In genomic region chr6:21496275-21496674, GRCh38 we compare ENCODE assay signal across 26 cellular contexts.
"Had no signal": no experiment of that assay in that cellular context is flagged by ENCODE, and none has a peak within 500 bp of the region (broad histone marks: within the 10 kb centered on the region; RNA-seq: fewer than 3 reads in every experiment).

No MANE protein-coding gene starts in this region.

- H3K27me3 Mint-ChIP-seq: activated CD4-positive, alpha-beta T cell treated with anti-CD3 and anti-CD28 coated beads for 36 hours; stimulated activated naive CD8-positive, alpha-beta T cell treated with anti-CD3 and anti-CD28 coated beads, Interleukin-15, Interleukin-2, amounts not matched to agents 100 ng/mL and 50 ng/mL, for 24 hours had no signal

- H3K27ac ChIP-seq: adrenal gland, breast epithelium, colonic mucosa, dorsolateral prefrontal cortex, esophagus muscularis mucosa, gastrocnemius medialis, lower lobe of right lung, pancreas, transverse colon had no signal

- H3K36me3 ChIP-seq: adrenal gland, breast epithelium, colonic mucosa, esophagus muscularis mucosa, gastrocnemius medialis, lower lobe of right lung, pancreas, transverse colon had no signal

- H3K4me1 ChIP-seq: colonic mucosa, lower lobe of right lung had no signal

- H3K4me1 Mint-ChIP-seq: activated B cell treated with CpG ODN at 0.5 μM for 24 hours; activated CD4-positive, alpha-beta T cell treated with anti-CD3 and anti-CD28 coated beads for 36 hours; activated T-helper 17 cell treated with anti-CD3 and anti-CD28 coated beads, Interleukin-2, amount 50 U/mL, for 72 hours; central memory CD8-positive, alpha-beta T cell had no signal

- H3K36me3 Mint-ChIP-seq: activated naive CD4-positive, alpha-beta T cell treated with anti-CD3 and anti-CD28 coated beads, Interleukin-2, amount 50 U/mL, for 72 hours; naive thymus-derived CD4-positive, alpha-beta T cell had no signal

- H3K27me3 ChIP-seq: adrenal gland, breast epithelium, colonic mucosa, dorsolateral prefrontal cortex, esophagus muscularis mucosa, gastrocnemius medialis, pancreas, transverse colon had no signal

- H3K9me3 ChIP-seq: adrenal gland, breast epithelium, colonic mucosa, esophagus muscularis mucosa, gastrocnemius medialis, lower lobe of right lung, pancreas, transverse colon had no signal

- H3K4me3 Mint-ChIP-seq: activated B cell treated with CpG ODN at 0.5 μM for 24 hours; activated CD4-positive, alpha-beta T cell treated with anti-CD3 and anti-CD28 coated beads for 36 hours; activated T-cell treated with anti-CD3 and anti-CD28 coated beads, Interleukin-2, amount 50 U/mL, for 24 hours; activated T-helper 17 cell treated with anti-CD3 and anti-CD28 coated beads, Interleukin-2, amount 50 U/mL, for 72 hours; central memory CD8-positive, alpha-beta T cell; naive thymus-derived CD4-positive, alpha-beta T cell; stimulated activated naive CD8-positive, alpha-beta T cell treated with anti-CD3 and anti-CD28 coated beads, Interleukin-15, Interleukin-2, amounts not matched to agents 100 ng/mL and 50 ng/mL, for 24 hours; T-helper 1 cell treated with Interleukin-12 subunit alpha and Interleukin-12 subunit beta and Interleukin-4 antibody, amounts not matched to agents 30 μg/mL and 1 μg/mL, for 36 hours had no signal

- DNase-seq: activated B cell treated with CpG ODN at 0.5 μM for 24 hours; activated CD4-positive, alpha-beta T cell treated with anti-CD3 and anti-CD28 coated beads for 36 hours; activated CD4-positive, alpha-beta T cell treated with anti-CD3 and anti-CD28 coated beads, Interleukin-2, amount 50 U/mL, for 4 hours; activated CD8-positive, alpha-beta memory T cell treated with anti-CD3 and anti-CD28 coated beads for 24 hours; activated CD8-positive, alpha-beta memory T cell treated with anti-CD3 and anti-CD28 coated beads, Interleukin-2, amount 50 U/mL, for 4 hours; activated T-cell treated with anti-CD3 and anti-CD28 coated beads, Interleukin-2, amount 50 U/mL, for 24 hours; adrenal gland; colonic mucosa; dorsolateral prefrontal cortex; gastrocnemius medialis; head of caudate nucleus; lower lobe of right lung; naive thymus-derived CD4-positive, alpha-beta T cell; pancreas; right cardiac atrium; stimulated activated CD4-positive, alpha-beta T cell treated with anti-CD3 and anti-CD28 coated beads, Interleukin-12 subunit alpha, Interleukin-12 subunit beta, amount 100 ng/mL, for 4 hours; T1000; transverse colon had no signal

- ATAC-seq: activated CD4-positive, alpha-beta T cell treated with anti-CD3 and anti-CD28 coated beads for 36 hours; activated naive CD4-positive, alpha-beta T cell treated with anti-CD3 and anti-CD28 coated beads, Interleukin-2, amount 50 U/mL, for 72 hours; activated T-helper 17 cell treated with anti-CD3 and anti-CD28 coated beads, Interleukin-2, amount 50 U/mL, for 72 hours; gastrocnemius medialis; left lobe of liver; lower lobe of right lung; naive thymus-derived CD4-positive, alpha-beta T cell; pancreas; right cardiac atrium had no signal

- H3K4me3 ChIP-seq: adrenal gland, breast epithelium, colonic mucosa, dorsolateral prefrontal cortex, esophagus muscularis mucosa, gastrocnemius medialis, lower lobe of right lung, pancreas, transverse colon had no signal

- H3K9me3 Mint-ChIP-seq: activated B cell treated with CpG ODN at 0.5 μM for 24 hours; activated naive CD4-positive, alpha-beta T cell treated with anti-CD3 and anti-CD28 coated beads, Interleukin-2, amount 50 U/mL, for 72 hours; activated T-cell treated with anti-CD3 and anti-CD28 coated beads, Interleukin-2, amount 50 U/mL, for 24 hours; activated T-helper 17 cell treated with anti-CD3 and anti-CD28 coated beads, Interleukin-2, amount 50 U/mL, for 72 hours; stimulated activated naive CD8-positive, alpha-beta T cell treated with anti-CD3 and anti-CD28 coated beads, Interleukin-15, Interleukin-2, amounts not matched to agents 100 ng/mL and 50 ng/mL, for 24 hours; T-helper 1 cell treated with Interleukin-12 subunit alpha and Interleukin-12 subunit beta and Interleukin-4 antibody, amounts not matched to agents 30 μg/mL and 1 μg/mL, for 36 hours had no signal

- H3K27ac Mint-ChIP-seq: activated B cell treated with CpG ODN at 0.5 μM for 24 hours; activated CD4-positive, alpha-beta T cell treated with anti-CD3 and anti-CD28 coated beads for 36 hours; activated naive CD4-positive, alpha-beta T cell treated with anti-CD3 and anti-CD28 coated beads, Interleukin-2, amount 50 U/mL, for 72 hours; activated T-cell treated with anti-CD3 and anti-CD28 coated beads, Interleukin-2, amount 50 U/mL, for 24 hours; activated T-helper 17 cell treated with anti-CD3 and anti-CD28 coated beads, Interleukin-2, amount 50 U/mL, for 72 hours; naive thymus-derived CD4-positive, alpha-beta T cell; stimulated activated naive CD8-positive, alpha-beta T cell treated with anti-CD3 and anti-CD28 coated beads, Interleukin-15, Interleukin-2, amounts not matched to agents 100 ng/mL and 50 ng/mL, for 24 hours; T-helper 1 cell treated with Interleukin-12 subunit alpha and Interleukin-12 subunit beta and Interleukin-4 antibody, amounts not matched to agents 30 μg/mL and 1 μg/mL, for 36 hours had no signal
